9 cellular contexts compared by ENCODE assay signal in the genomic region with DNA sequence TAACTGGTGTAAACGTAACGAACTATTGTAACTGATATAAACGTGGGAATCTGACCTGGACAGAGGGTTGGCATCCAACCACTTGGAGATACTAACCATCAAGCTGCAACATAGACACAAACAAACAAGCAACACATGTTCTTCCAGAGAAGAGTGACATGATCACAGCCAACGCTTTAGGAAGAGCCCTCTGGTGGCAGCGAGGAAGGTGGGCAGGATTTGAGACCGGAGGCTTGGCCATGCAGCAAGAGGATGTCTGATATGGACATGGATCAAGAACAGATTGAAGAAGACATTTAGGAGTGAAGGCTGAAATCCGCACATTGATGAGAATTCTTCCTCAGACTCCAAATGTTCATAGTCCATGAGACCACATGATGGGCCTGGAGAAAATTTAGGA. TPM values are rescaled to one million over a fixed set of nuclear protein-coding genes. Genes with fewer than 3 reads are reported as not detected.
DNase-seq lines count a peak whose midpoint lies in the region; ATAC-seq, FAIRE-seq and TF ChIP-seq lines count a peak whose summit lies in the region.
"Had no signal": no experiment of that assay in that cellular context is flagged by ENCODE, and none has a peak within 500 bp of the region (broad histone marks: within the 10 kb centered on the region; RNA-seq: fewer than 3 reads in every experiment).

No MANE protein-coding gene starts in this region.

- H3K36me3 Mint-ChIP-seq in astrocyte (ENCODE audit: low read depth, unreplicated experiment) = no peaks in the 10 kb centered on the region
- H3K36me3 Mint-ChIP-seq: IgD-negative memory B cell had no signal

- no peak for ATAC-seq in DND-41 (ENCODE audit: insufficient read depth, low read depth)
- no peak for ATAC-seq in HG03432 (IDR thresholded peaks at IDR 0.05; ENCODE audit: unreplicated experiment)
- no peak for ATAC-seq in GM21786 (IDR thresholded peaks at IDR 0.05; ENCODE audit: unreplicated experiment)
- no peak for ATAC-seq in HG03025 (IDR thresholded peaks at IDR 0.05; ENCODE audit: low FRiP score, unreplicated experiment)

- H3K9me2 ChIP-seq in Karpas-422 (replicated peaks; ENCODE audit: insufficient read depth, low read length) = no peaks in the 10 kb centered on the region

- H3K27me3 ChIP-seq in DND-41 (ENCODE audit: insufficient read depth, low read length, poor library complexity) (no peaks in the 10 kb centered on the region), Karpas-422 (ENCODE audit: low read length) (no peaks in the 10 kb centered on the region), astrocyte (ENCODE audit: insufficient read depth, low read length) (no peaks in the 10 kb centered on the region), kidney epithelial cell (ENCODE audit: control insufficient read depth, insufficient read depth, low read length) (no peaks in the 10 kb centered on the region)

- no peak overlapping the region for H2AFZ ChIP-seq in DND-41 (ENCODE audit: low read depth, low read length)
- H2AFZ ChIP-seq in Karpas-422 (ENCODE audit: low read length) = no peak overlapping the region
- no peak overlapping the region for H2AFZ ChIP-seq in astrocyte (ENCODE audit: low read depth, low read length)

- no peak overlapping the region for H3K4me3 Mint-ChIP-seq in astrocyte (ENCODE audit: unreplicated experiment)
- H3K4me3 Mint-ChIP-seq: IgD-negative memory B cell had no signal

- peaks cover 11% of the 10 kb centered on the region for H3K4me1 Mint-ChIP-seq in astrocyte (ENCODE audit: low read depth, unreplicated experiment)

- peaks cover 4% of the 10 kb centered on the region for H3K9me3 Mint-ChIP-seq in astrocyte (ENCODE audit: unreplicated experiment)

- no peaks in the 10 kb centered on the region for H3K27me3 Mint-ChIP-seq in astrocyte (ENCODE audit: low read depth, unreplicated experiment)

- H3K27ac Mint-ChIP-seq in astrocyte (ENCODE audit: unreplicated experiment) = no peak overlapping the region
- H3K27ac Mint-ChIP-seq: IgD-negative memory B cell had no signal

- H3K9ac ChIP-seq in DND-41 (ENCODE audit: low read depth, low read length) = no peak overlapping the region
- no peak overlapping the region for H3K9ac ChIP-seq in Karpas-422 (ENCODE audit: low read length)
- no peak overlapping the region for H3K9ac ChIP-seq in astrocyte (ENCODE audit: low read length)

- H3K36me3 ChIP-seq in DND-41 (ENCODE audit: insufficient read depth, low read length) (no peaks in the 10 kb centered on the region), Karpas-422 (ENCODE audit: insufficient read depth, low read length) (no peaks in the 10 kb centered on the region), astrocyte (ENCODE audit: insufficient read depth, low read length) (no peaks in the 10 kb centered on the region), kidney epithelial cell (ENCODE audit: control insufficient read depth, insufficient read depth, low read length) (no peaks in the 10 kb centered on the region)

- no peaks in the 10 kb centered on the region for H3K4me1 ChIP-seq in DND-41 (ENCODE audit: insufficient read depth, low read length)
- no peaks in the 10 kb centered on the region for H3K4me1 ChIP-seq in Karpas-422 (ENCODE audit: low read length)
- peaks cover 12% of the 10 kb centered on the region for H3K4me1 ChIP-seq in astrocyte (ENCODE audit: insufficient read depth, low read length)

- H3K27ac ChIP-seq in DND-41 (ENCODE audit: low read length) (no peak overlapping the region), Karpas-422 (ENCODE audit: low read length) (no peak overlapping the region), astrocyte (ENCODE audit: low read depth, low read length) (no peak overlapping the region)

- DNase-seq in DND-41 = no peak
- DNase-seq in Karpas-422 = peak; percentile 62
- DNase-seq in astrocyte (ENCODE audit: low read depth) = peak; percentile 17
- DNase-seq in kidney epithelial cell (ENCODE audit: low read depth) = no peak
- no peak for DNase-seq in GM19240 (ENCODE audit: insufficient read length, low spot score)

- H4K20me1 ChIP-seq in DND-41 (ENCODE audit: insufficient read depth, low read length) (no peaks in the 10 kb centered on the region), Karpas-422 (ENCODE audit: insufficient read depth, low read depth, low read length) (no peaks in the 10 kb centered on the region), astrocyte (ENCODE audit: insufficient read depth, low read length) (no peaks in the 10 kb centered on the region)

- H3K9me3 ChIP-seq in DND-41 (ENCODE audit: insufficient read depth, low read length, severe bottlenecking) (no peaks in the 10 kb centered on the region), Karpas-422 (ENCODE audit: low read length) (no peaks in the 10 kb centered on the region), astrocyte (ENCODE audit: insufficient read depth, low read depth, low read length) (no peaks in the 10 kb centered on the region)

- no peaks in the 10 kb centered on the region for H3K79me2 ChIP-seq in DND-41 (ENCODE audit: insufficient read depth, low read length)
- no peaks in the 10 kb centered on the region for H3K79me2 ChIP-seq in Karpas-422 (ENCODE audit: low read length)
- no peaks in the 10 kb centered on the region for H3K79me2 ChIP-seq in astrocyte (ENCODE audit: insufficient read depth, low read length)

- no peak for FAIRE-seq in astrocyte (lab: Jason Lieb, UNC)

- TF ChIP-seq CTCF in DND-41 (IDR thresholded peaks at IDR 0.05; ENCODE audit: borderline replicate concordance, extremely low read depth, low read length, poor library complexity, severe bottlenecking) = peak; percentile 45
- TF ChIP-seq CTCF in astrocyte (IDR thresholded peaks at IDR 0.05; ENCODE audit: insufficient read depth, low read depth, low read length) = peak; percentile 64
- peak; percentile 67 for TF ChIP-seq CTCF in kidney epithelial cell (IDR thresholded peaks at IDR 0.05; ENCODE audit: insufficient read depth, low read length, poor library complexity, severe bottlenecking)

- H3K4me2 ChIP-seq in DND-41 (ENCODE audit: insufficient read depth, low read length) (no peak overlapping the region), Karpas-422 (ENCODE audit: low read depth, low read length, poor library complexity, severe bottlenecking) (no peak overlapping the region), astrocyte (ENCODE audit: low read length) (no peak overlapping the region)

- H3K4me3 ChIP-seq in DND-41 (ENCODE audit: low read depth in 1 of 2, low read length in 2 of 2) (no peak overlapping the region), Karpas-422 (ENCODE audit: low read length) (no peak overlapping the region), astrocyte (ENCODE audit: insufficient read depth, low read depth, low read length) (no peak overlapping the region), kidney epithelial cell (ENCODE audit: low read depth, low read length) (no peak overlapping the region)

RNA-seq across cellular contexts. Expression of a gene that starts 40.3 kb away (rescaled TPM):
- total RNA-seq in Karpas-422 (2014; rRNA removed; shearing (Covaris generic); ENCODE audit: low replicate concordance) = 27.2 and 72.4 TPM in 2 replicates
- 48.6 and 51.1 TPM in 2 replicates for total RNA-seq in astrocyte
- 17.5 and 18.4 TPM in 2 replicates for total RNA-seq in kidney epithelial cell

Comparison
In these comparisons a context has a peak if more than half of its experiments do, and no peak if none do; other contexts are left out.
1. DNase-seq: peak in Karpas-422 (single experiment) and astrocyte (single experiment); none in DND-41 (single experiment), kidney epithelial cell (single experiment) and GM19240 (single experiment).
2. Peak in every context shown above with its lines, with median percentiles within 50 percentile points of each other: CTCF ChIP-seq.